In the genomic region with DNA sequence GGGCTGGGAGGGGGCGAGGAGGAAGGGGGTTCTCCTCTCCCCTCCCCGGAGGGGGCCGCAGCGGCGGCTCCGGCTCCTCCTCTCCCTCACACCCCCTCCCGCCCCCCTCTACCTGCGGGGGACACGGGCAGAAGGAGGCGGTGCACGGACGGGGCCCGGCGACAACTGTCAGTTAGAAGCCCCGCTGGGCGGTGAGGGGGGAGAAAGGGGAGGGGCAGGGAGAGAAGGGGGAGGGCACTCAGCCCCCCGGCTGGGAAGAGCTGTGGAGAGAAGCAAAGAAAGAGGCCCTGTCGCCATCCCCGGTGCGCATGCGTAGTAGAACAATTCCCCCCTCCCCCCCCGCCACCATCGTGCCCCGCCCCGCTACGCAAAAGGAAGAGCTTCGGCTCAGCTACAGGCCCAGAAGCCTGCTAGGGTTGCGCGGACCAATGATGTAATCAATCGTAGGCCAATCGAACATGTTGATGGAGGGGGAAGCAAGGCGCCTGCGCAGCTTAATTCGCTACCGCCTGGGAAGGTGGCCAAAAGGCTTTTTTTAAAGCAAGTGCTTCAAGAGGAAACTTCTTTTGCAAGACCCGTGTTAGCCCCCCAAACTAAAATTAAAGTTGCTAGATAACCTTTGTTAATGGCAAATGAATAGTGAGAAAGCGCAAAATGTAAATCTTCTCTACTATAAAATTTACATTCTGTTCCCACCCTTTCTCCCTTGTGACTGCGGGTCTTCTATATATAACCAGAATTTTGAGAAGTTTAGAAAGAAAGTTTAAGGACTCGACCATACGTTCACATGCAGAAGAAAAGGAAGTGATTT, we compare ENCODE assay signal across 1 cellular context.
TF ChIP-seq lines count a peak whose summit lies in the region.

No MANE protein-coding gene starts in this region.

TF ChIP-seq in K562, 482 proteins besides CTCF, POLR2A, EP300 and RAD21 (continued from another document):
- TF ChIP-seq PCBP2 (IDR thresholded peaks at IDR 0.05; ENCODE audit: low read depth, low read length, poor library complexity, severe bottlenecking) (no peak), ZNF184 (CRISPR knock-in tag; IDR thresholded peaks at IDR 0.05) (no peak), ZNF699 (CRISPR knock-in tag; IDR thresholded peaks at IDR 0.05; ENCODE audit: insufficient replicate concordance) (no peak), HCFC1 (IDR thresholded peaks at IDR 0.05; ENCODE audit: low read depth, low read length) (peak; percentile 60; the same call in 1 of the 2 replicates), ZNF75A (CRISPR knock-in tag; IDR thresholded peaks at IDR 0.05) (no peak), LCOR (CRISPR knock-in tag; IDR thresholded peaks at IDR 0.05) (no peak), ZNF583 (CRISPR knock-in tag; IDR thresholded peaks at IDR 0.05) (no peak), ZNF644 (tag; IDR thresholded peaks at IDR 0.05; ENCODE audit: low read depth) (no peak), TCFL5 (CRISPR knock-in tag; conservative IDR thresholded peaks at IDR 0.05) (no peak), KLF16 (IDR thresholded peaks at IDR 0.05) (no peak), SMC3 (conservative IDR thresholded peaks at IDR 0.05; ENCODE audit: insufficient read depth, low read depth, low read length) (no peak), TAF1 (IDR thresholded peaks at IDR 0.05; ENCODE audit: control insufficient read depth, extremely low read depth, insufficient read depth, low read length, severe bottlenecking) (peak; percentile 65), POU5F1 (IDR thresholded peaks at IDR 0.05; ENCODE audit: borderline replicate concordance, low read depth, low read length, partially characterized antibody) (no peak), ZNF436 (CRISPR knock-in tag; IDR thresholded peaks at IDR 0.05) (no peak)
- TF ChIP-seq, protein P1, sequence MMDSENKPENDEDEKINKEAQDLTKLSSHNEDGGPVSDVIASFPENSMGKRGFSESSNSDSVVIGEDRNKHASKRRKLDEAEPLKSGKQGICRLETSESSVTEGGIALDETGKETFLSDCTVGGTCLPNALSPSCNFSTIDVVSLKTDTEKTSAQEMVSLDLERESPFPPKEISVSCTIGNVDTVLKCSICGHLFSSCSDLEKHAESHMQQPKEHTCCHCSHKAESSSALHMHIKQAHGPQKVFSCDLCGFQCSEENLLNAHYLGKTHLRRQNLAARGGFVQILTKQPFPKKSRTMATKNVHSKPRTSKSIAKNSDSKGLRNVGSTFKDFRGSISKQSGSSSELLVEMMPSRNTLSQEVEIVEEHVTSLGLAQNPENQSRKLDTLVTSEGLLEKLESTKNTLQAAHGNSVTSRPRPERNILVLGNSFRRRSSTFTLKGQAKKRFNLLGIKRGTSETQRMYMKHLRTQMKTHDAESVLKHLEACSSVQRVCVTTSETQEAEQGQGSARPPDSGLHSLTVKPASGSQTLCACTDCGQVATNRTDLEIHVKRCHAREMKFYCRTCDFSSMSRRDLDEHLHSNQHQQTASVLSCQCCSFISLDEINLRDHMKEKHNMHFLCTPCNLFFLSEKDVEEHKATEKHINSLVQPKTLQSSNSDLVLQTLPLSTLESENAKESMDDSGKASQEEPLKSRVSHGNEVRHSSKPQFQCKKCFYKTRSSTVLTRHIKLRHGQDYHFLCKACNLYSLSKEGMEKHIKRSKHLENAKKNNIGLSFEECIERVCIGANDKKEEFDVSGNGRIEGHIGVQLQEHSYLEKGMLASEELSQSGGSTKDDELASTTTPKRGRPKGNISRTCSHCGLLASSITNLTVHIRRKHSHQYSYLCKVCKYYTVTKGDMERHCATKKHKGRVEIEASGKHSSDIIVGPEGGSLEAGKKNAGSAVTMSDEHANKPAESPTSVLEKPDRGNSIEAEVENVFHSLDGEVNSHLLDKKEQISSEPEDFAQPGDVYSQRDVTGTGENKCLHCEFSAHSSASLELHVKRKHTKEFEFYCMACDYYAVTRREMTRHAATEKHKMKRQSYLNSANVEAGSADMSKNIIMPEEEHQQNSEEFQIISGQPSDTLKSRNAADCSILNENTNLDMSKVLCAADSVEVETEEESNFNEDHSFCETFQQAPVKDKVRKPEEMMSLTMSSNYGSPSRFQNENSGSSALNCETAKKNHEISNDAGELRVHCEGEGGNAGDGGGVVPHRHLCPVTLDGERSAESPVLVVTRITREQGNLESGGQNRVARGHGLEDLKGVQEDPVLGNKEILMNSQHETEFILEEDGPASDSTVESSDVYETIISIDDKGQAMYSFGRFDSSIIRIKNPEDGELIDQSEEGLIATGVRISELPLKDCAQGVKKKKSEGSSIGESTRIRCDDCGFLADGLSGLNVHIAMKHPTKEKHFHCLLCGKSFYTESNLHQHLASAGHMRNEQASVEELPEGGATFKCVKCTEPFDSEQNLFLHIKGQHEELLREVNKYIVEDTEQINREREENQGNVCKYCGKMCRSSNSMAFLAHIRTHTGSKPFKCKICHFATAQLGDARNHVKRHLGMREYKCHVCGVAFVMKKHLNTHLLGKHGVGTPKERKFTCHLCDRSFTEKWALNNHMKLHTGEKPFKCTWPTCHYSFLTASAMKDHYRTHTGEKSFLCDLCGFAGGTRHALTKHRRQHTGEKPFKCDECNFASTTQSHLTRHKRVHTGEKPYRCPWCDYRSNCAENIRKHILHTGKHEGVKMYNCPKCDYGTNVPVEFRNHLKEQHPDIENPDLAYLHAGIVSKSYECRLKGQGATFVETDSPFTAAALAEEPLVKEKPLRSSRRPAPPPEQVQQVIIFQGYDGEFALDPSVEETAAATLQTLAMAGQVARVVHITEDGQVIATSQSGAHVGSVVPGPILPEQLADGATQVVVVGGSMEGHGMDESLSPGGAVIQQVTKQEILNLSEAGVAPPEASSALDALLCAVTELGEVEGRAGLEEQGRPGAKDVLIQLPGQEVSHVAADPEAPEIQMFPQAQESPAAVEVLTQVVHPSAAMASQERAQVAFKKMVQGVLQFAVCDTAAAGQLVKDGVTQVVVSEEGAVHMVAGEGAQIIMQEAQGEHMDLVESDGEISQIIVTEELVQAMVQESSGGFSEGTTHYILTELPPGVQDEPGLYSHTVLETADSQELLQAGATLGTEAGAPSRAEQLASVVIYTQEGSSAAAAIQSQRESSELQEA (IDR thresholded peaks at IDR 0.05; ENCODE audit: low read depth), result peak; percentile 38; the same call in 1 of the 2 replicates
- TF ChIP-seq, protein P2, sequence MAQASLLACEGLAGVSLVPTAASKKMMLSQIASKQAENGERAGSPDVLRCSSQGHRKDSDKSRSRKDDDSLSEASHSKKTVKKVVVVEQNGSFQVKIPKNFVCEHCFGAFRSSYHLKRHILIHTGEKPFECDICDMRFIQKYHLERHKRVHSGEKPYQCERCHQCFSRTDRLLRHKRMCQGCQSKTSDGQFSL (CRISPR knock-in tag; IDR thresholded peaks at IDR 0.05), result 0 out of 2 replicates have a peak, but pooled peaks have one; percentile 48
- TF ChIP-seq, protein P2 (tag; IDR thresholded peaks at IDR 0.05), result peak in 1 of 2 experiments; percentile 40; a peak in 1 of 4 replicates
